Comparison of ENCODE assay signal across 19 cellular contexts in genomic region chr3:141065258-141065657, GRCh38. TPM values are rescaled to one million over a fixed set of nuclear protein-coding genes. Genes with fewer than 3 reads are reported as not detected.
DNase-seq lines count a peak whose midpoint lies in the region; ATAC-seq and TF ChIP-seq lines count a peak whose summit lies in the region.
"Had no signal": no experiment of that assay in that cellular context is flagged by ENCODE, and none has a peak within 500 bp of the region (broad histone marks: within the 10 kb centered on the region; RNA-seq: fewer than 3 reads in every experiment).

No MANE protein-coding gene starts in this region.

- no peaks in the 10 kb centered on the region for H3K27me3 ChIP-seq in DND-41 (ENCODE audit: insufficient read depth, low read length, poor library complexity)
- no peaks in the 10 kb centered on the region for H3K27me3 ChIP-seq in suprapubic skin
- peaks cover 4% of the 10 kb centered on the region; the same call in 1 of the 2 replicates for H3K27me3 ChIP-seq in Karpas-422 (ENCODE audit: low read length)
- H3K27me3 ChIP-seq: BE2C had no signal

- 0 out of 2 replicates have a peak, but pooled peaks cover 5% of the 10 kb centered on the region for H4K20me1 ChIP-seq in DND-41 (ENCODE audit: insufficient read depth, low read length)
- no peaks in the 10 kb centered on the region for H4K20me1 ChIP-seq in Karpas-422 (ENCODE audit: insufficient read depth, low read depth, low read length)

- H3K27ac Mint-ChIP-seq in nephron, result peak overlapping the region; percentile 38 to 89 (median 82)
- H3K27ac Mint-ChIP-seq: CD4-positive, CD25-positive, alpha-beta regulatory T cell had no signal

- H3K4me1 ChIP-seq in DND-41 (ENCODE audit: insufficient read depth, low read length) (peaks cover 29% of the 10 kb centered on the region), suprapubic skin (no peaks in the 10 kb centered on the region), Karpas-422 (ENCODE audit: low read length) (no peaks in the 10 kb centered on the region)
- H3K4me1 ChIP-seq: HAP-1 had no signal

- peaks cover 40% of the 10 kb centered on the region for H3K4me1 Mint-ChIP-seq in nephron

- no peaks in the 10 kb centered on the region for H3K9me3 Mint-ChIP-seq in nephron

- H3K4me2 ChIP-seq in DND-41 (ENCODE audit: insufficient read depth, low read length), result no peak overlapping the region
- H3K4me2 ChIP-seq in Karpas-422 (ENCODE audit: low read depth, low read length, poor library complexity, severe bottlenecking), result no peak overlapping the region

- no peak overlapping the region for H3K9ac ChIP-seq in DND-41 (ENCODE audit: low read depth, low read length)
- no peak overlapping the region for H3K9ac ChIP-seq in Karpas-422 (ENCODE audit: low read length)

- WGBS in suprapubic skin, result 81% methylated on average over 4 of the region's 4 CpGs

- no peak overlapping the region for H3K4me3 Mint-ChIP-seq in nephron
- H3K4me3 Mint-ChIP-seq: CD4-positive, CD25-positive, alpha-beta regulatory T cell had no signal

- H3K4me3 ChIP-seq in DND-41 (ENCODE audit: low read depth in 1 of 2, low read length in 2 of 2), result no peak overlapping the region
- no peak overlapping the region for H3K4me3 ChIP-seq in suprapubic skin
- no peak overlapping the region for H3K4me3 ChIP-seq in Karpas-422 (ENCODE audit: low read length)
- H3K4me3 ChIP-seq: HAP-1 had no signal

- no peaks in the 10 kb centered on the region for H3K9me3 ChIP-seq in DND-41 (ENCODE audit: insufficient read depth, low read length, severe bottlenecking)
- no peaks in the 10 kb centered on the region for H3K9me3 ChIP-seq in suprapubic skin
- no peaks in the 10 kb centered on the region for H3K9me3 ChIP-seq in Karpas-422 (ENCODE audit: low read length)
- H3K9me3 ChIP-seq: BE2C, HAP-1 had no signal

- no peak for DNase-seq in DND-41
- DNase-seq in NCI-H69 (lab: John Stamatoyannopoulos, UW), result peak; percentile 17
- peak; percentile 26 to 37 for DNase-seq in suprapubic skin (ENCODE audit: low spot score in 2 of 2)
- DNase-seq in Karpas-422, result no peak
- DNase-seq: BE2C; CD4-positive, CD25-positive, alpha-beta regulatory T cell; DMS79; KBM-7; NCI-H1092; NCI-H1436; NCI-H187 treated with DMSO at 0.1 percent for 48 hours; NCI-H748 treated with DMSO at 0.1 percent for 48 hours; NK-92 treated with Interleukin-12 subunit alpha and Interleukin-12 subunit beta, amount 100 ng/mL, for 24 hours had no signal

- no peak for ATAC-seq in DND-41 (ENCODE audit: insufficient read depth, low read depth)
- no peak for ATAC-seq in HG03571 (IDR thresholded peaks at IDR 0.05; ENCODE audit: unreplicated experiment)
- no peak for ATAC-seq in HG03565 (IDR thresholded peaks at IDR 0.05; ENCODE audit: unreplicated experiment)
- ATAC-seq: SK-N-SH treated with all-trans-retinoic acid at 6 μM for 48 hours had no signal

- TF ChIP-seq POLR2A in suprapubic skin (IDR thresholded peaks at IDR 0.05), result no peak

- H3K79me2 ChIP-seq in DND-41 (ENCODE audit: insufficient read depth, low read length) (peaks cover 50% of the 10 kb centered on the region), Karpas-422 (ENCODE audit: low read length) (no peaks in the 10 kb centered on the region)

- H3K27ac ChIP-seq in DND-41 (ENCODE audit: low read length) (peak overlapping the region; percentile 48), suprapubic skin (no peak overlapping the region), Karpas-422 (ENCODE audit: low read length) (no peak overlapping the region)

- H3K36me3 ChIP-seq in DND-41 (ENCODE audit: insufficient read depth, low read length) (peaks cover 46% of the 10 kb centered on the region), suprapubic skin (no peaks in the 10 kb centered on the region), Karpas-422 (ENCODE audit: insufficient read depth, low read length) (no peaks in the 10 kb centered on the region)
- H3K36me3 ChIP-seq: HAP-1 had no signal

- no peaks in the 10 kb centered on the region for H3K27me3 Mint-ChIP-seq in nephron (ENCODE audit: low read depth)

- H2AFZ ChIP-seq in DND-41 (ENCODE audit: low read depth, low read length) (no peak overlapping the region), Karpas-422 (ENCODE audit: low read length) (no peak overlapping the region)

- H3K36me3 Mint-ChIP-seq in nephron (ENCODE audit: low read depth), result peaks cover 20% of the 10 kb centered on the region

- no peaks in the 10 kb centered on the region for H3K9me2 ChIP-seq in Karpas-422 (replicated peaks; ENCODE audit: insufficient read depth, low read length)

- no peak for TF ChIP-seq CTCF in DND-41 (IDR thresholded peaks at IDR 0.05; ENCODE audit: borderline replicate concordance, extremely low read depth, low read length, poor library complexity, severe bottlenecking)
- no peak for TF ChIP-seq CTCF in nephron (IDR thresholded peaks at IDR 0.05; ENCODE audit: unreplicated experiment in 3 of 3)
- no peak for TF ChIP-seq CTCF in suprapubic skin (IDR thresholded peaks at IDR 0.05)

- no peak for TF ChIP-seq EP300 in suprapubic skin (IDR thresholded peaks at IDR 0.05)

RNA-seq across cellular contexts. Expression of gene SPSB4, which starts 14.1 kb away (rescaled TPM):
- total RNA-seq in suprapubic skin, result under 1 TPM in 2 of 4 donors, not detected in 2; 0.51 to 0.81 TPM
- not detected in 2 replicates for total RNA-seq in Karpas-422 (2014; rRNA removed; shearing (Covaris generic); ENCODE audit: low replicate concordance)
- total RNA-seq: CD4-positive, CD25-positive, alpha-beta regulatory T cell; HT1080 had no signal

Comparison
In these comparisons a context has a peak if more than half of its experiments do, and no peak if none do; other contexts are left out.
1. DNase-seq: peak in NCI-H69 (single experiment) and suprapubic skin (2 of 2); none in DND-41 (single experiment) and Karpas-422 (single experiment).